1 cellular context compared by ENCODE assay signal in the genomic region with DNA sequence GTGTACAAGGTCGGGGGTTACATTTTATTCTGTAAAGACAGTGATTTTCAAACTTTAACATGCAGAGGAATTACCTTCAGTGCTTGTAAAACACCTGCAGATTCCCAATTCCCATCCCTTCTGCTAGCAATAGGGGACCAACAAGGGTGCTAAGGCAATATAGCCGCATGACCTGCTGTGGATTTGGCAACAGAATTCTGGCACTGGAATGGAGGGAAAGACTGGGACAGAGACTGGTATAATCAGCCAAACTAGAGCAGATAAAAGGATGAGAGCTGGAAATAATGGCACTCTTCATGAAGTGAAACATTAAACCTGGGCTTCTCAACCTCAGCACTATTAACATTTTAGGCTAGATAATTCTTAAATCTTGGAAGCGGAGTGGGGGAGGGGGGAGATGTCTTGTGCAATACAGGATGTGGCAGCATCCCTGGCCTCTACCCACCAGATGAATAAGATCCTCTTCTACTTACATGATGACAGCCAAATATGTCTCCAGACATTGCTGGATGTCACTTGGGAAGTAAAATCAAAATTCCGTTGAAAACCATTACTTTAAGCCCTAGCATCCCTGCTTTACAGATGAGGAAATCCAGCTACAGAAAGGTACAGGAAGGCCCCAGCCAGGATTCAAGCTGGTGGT.
TF ChIP-seq lines count a peak whose summit lies in the region.

No MANE protein-coding gene starts in this region.

TF ChIP-seq in HepG2, 621 proteins besides CTCF, POLR2A, EP300 and RAD21 (continues in another document):
- 0 out of 2 replicates have a peak, but pooled peaks have one; percentile 40 for TF ChIP-seq TP53 (CRISPR knock-in tag; conservative IDR thresholded peaks at IDR 0.05)
- TF ChIP-seq, protein P1, sequence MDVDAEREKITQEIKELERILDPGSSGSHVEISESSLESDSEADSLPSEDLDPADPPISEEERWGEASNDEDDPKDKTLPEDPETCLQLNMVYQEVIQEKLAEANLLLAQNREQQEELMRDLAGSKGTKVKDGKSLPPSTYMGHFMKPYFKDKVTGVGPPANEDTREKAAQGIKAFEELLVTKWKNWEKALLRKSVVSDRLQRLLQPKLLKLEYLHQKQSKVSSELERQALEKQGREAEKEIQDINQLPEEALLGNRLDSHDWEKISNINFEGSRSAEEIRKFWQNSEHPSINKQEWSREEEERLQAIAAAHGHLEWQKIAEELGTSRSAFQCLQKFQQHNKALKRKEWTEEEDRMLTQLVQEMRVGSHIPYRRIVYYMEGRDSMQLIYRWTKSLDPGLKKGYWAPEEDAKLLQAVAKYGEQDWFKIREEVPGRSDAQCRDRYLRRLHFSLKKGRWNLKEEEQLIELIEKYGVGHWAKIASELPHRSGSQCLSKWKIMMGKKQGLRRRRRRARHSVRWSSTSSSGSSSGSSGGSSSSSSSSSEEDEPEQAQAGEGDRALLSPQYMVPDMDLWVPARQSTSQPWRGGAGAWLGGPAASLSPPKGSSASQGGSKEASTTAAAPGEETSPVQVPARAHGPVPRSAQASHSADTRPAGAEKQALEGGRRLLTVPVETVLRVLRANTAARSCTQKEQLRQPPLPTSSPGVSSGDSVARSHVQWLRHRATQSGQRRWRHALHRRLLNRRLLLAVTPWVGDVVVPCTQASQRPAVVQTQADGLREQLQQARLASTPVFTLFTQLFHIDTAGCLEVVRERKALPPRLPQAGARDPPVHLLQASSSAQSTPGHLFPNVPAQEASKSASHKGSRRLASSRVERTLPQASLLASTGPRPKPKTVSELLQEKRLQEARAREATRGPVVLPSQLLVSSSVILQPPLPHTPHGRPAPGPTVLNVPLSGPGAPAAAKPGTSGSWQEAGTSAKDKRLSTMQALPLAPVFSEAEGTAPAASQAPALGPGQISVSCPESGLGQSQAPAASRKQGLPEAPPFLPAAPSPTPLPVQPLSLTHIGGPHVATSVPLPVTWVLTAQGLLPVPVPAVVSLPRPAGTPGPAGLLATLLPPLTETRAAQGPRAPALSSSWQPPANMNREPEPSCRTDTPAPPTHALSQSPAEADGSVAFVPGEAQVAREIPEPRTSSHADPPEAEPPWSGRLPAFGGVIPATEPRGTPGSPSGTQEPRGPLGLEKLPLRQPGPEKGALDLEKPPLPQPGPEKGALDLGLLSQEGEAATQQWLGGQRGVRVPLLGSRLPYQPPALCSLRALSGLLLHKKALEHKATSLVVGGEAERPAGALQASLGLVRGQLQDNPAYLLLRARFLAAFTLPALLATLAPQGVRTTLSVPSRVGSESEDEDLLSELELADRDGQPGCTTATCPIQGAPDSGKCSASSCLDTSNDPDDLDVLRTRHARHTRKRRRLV (CRISPR knock-in tag; IDR thresholded peaks at IDR 0.05) = no peak
- 0 out of 2 replicates have a peak, but pooled peaks have one; percentile 50 for TF ChIP-seq ARID2 (CRISPR knock-in tag; IDR thresholded peaks at IDR 0.05; ENCODE audit: borderline replicate concordance)
- TF ChIP-seq NR0B2 (CRISPR knock-in tag; IDR thresholded peaks at IDR 0.05) = no peak
- no peak for TF ChIP-seq MTF2 (CRISPR knock-in tag; IDR thresholded peaks at IDR 0.05; ENCODE audit: borderline replicate concordance)
- TF ChIP-seq GPBP1L1 (CRISPR knock-in tag; IDR thresholded peaks at IDR 0.05) = no peak
- TF ChIP-seq GABPB1 (CRISPR knock-in tag; IDR thresholded peaks at IDR 0.05) = peak; percentile 47; the same call in 1 of the 2 replicates
- no peak for TF ChIP-seq NR2F1 (CRISPR knock-in tag; IDR thresholded peaks at IDR 0.05)
- no peak for TF ChIP-seq ZNF609 (CRISPR knock-in tag; IDR thresholded peaks at IDR 0.05; ENCODE audit: borderline replicate concordance)
- no peak for TF ChIP-seq GATAD1 (CRISPR knock-in tag; IDR thresholded peaks at IDR 0.05)
- TF ChIP-seq ZNF337 (CRISPR knock-in tag; IDR thresholded peaks at IDR 0.05; ENCODE audit: borderline replicate concordance, low read depth) = no peak
- 0 out of 2 replicates have a peak, but pooled peaks have one; percentile 29 for TF ChIP-seq ATF7-NPFF (CRISPR knock-in tag; IDR thresholded peaks at IDR 0.05; ENCODE audit: low read depth)
- TF ChIP-seq DZIP1 (CRISPR knock-in tag; IDR thresholded peaks at IDR 0.05) = no peak
- no peak for TF ChIP-seq NFE2L2 (IDR thresholded peaks at IDR 0.05; ENCODE audit: low read length)
- TF ChIP-seq ZNF354B (CRISPR knock-in tag; IDR thresholded peaks at IDR 0.05) = no peak
- TF ChIP-seq, protein P2, sequence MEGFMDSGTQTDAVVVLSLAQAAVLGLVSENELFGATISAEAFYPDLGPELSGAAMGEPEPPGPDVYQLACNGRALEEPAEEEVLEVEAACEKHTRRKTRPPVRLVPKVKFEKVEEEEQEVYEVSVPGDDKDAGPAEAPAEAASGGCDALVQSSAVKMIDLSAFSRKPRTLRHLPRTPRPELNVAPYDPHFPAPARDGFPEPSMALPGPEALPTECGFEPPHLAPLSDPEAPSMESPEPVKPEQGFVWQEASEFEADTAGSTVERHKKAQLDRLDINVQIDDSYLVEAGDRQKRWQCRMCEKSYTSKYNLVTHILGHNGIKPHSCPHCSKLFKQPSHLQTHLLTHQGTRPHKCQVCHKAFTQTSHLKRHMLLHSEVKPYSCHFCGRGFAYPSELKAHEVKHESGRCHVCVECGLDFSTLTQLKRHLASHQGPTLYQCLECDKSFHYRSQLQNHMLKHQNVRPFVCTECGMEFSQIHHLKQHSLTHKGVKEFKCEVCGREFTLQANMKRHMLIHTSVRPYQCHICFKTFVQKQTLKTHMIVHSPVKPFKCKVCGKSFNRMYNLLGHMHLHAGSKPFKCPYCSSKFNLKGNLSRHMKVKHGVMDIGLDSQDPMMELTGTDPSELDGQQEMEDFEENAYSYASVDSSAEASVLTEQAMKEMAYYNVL (CRISPR knock-in tag; IDR thresholded peaks at IDR 0.05; ENCODE audit: borderline replicate concordance) = no peak
- TF ChIP-seq NR2C2 (CRISPR knock-in tag; IDR thresholded peaks at IDR 0.05; ENCODE audit: borderline replicate concordance) = 0 out of 2 replicates have a peak, but pooled peaks have one; percentile 14
- TF ChIP-seq ZNF329 (CRISPR knock-in tag; IDR thresholded peaks at IDR 0.05; ENCODE audit: low read depth) = no peak
- TF ChIP-seq EZH2 (conservative IDR thresholded peaks at IDR 0.05; ENCODE audit: low read depth, low read length) = no peak
- TF ChIP-seq DMAP1 (CRISPR knock-in tag; IDR thresholded peaks at IDR 0.05) = no peak
- no peak for TF ChIP-seq ZNF605 (CRISPR knock-in tag; IDR thresholded peaks at IDR 0.05)
- TF ChIP-seq, protein P3, sequence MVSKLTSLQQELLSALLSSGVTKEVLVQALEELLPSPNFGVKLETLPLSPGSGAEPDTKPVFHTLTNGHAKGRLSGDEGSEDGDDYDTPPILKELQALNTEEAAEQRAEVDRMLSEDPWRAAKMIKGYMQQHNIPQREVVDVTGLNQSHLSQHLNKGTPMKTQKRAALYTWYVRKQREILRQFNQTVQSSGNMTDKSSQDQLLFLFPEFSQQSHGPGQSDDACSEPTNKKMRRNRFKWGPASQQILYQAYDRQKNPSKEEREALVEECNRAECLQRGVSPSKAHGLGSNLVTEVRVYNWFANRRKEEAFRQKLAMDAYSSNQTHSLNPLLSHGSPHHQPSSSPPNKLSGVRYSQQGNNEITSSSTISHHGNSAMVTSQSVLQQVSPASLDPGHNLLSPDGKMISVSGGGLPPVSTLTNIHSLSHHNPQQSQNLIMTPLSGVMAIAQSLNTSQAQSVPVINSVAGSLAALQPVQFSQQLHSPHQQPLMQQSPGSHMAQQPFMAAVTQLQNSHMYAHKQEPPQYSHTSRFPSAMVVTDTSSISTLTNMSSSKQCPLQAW (CRISPR knock-in tag; IDR thresholded peaks at IDR 0.05) = no peak
- no peak for TF ChIP-seq IRF9 (CRISPR knock-in tag; IDR thresholded peaks at IDR 0.05; ENCODE audit: borderline replicate concordance)
- TF ChIP-seq SOX6 (IDR thresholded peaks at IDR 0.05) = no peak
- TF ChIP-seq SOX6 (CRISPR knock-in tag; IDR thresholded peaks at IDR 0.05) = no peak
- no peak for TF ChIP-seq NR1H2 (CRISPR knock-in tag; IDR thresholded peaks at IDR 0.05; ENCODE audit: borderline replicate concordance, low read depth)
- TF ChIP-seq ELF1 (CRISPR knock-in tag; IDR thresholded peaks at IDR 0.05) = no peak
- no peak for TF ChIP-seq RORA (CRISPR knock-in tag; IDR thresholded peaks at IDR 0.05)
- no peak for TF ChIP-seq TMF1 (CRISPR knock-in tag; IDR thresholded peaks at IDR 0.05; ENCODE audit: low read depth)
- TF ChIP-seq ZNF670 (CRISPR knock-in tag; IDR thresholded peaks at IDR 0.05; ENCODE audit: borderline replicate concordance) = no peak
- TF ChIP-seq SSRP1 (CRISPR knock-in tag; IDR thresholded peaks at IDR 0.05) = peak; percentile 39; the same call in 1 of the 2 replicates
- 0 out of 2 replicates have a peak, but pooled peaks have one; percentile 30 for TF ChIP-seq ZNF335 (CRISPR knock-in tag; IDR thresholded peaks at IDR 0.05)
- no peak for TF ChIP-seq ZFP41 (CRISPR knock-in tag; IDR thresholded peaks at IDR 0.05; ENCODE audit: borderline replicate concordance)
- TF ChIP-seq ARNT2 (CRISPR knock-in tag; IDR thresholded peaks at IDR 0.05; ENCODE audit: low read depth) = no peak
- peak; percentile 32; the same call in 1 of the 2 replicates for TF ChIP-seq ZNF317 (CRISPR knock-in tag; IDR thresholded peaks at IDR 0.05)
- no peak for TF ChIP-seq RXRB (CRISPR knock-in tag; IDR thresholded peaks at IDR 0.05; ENCODE audit: borderline replicate concordance)
- TF ChIP-seq HNF4G (IDR thresholded peaks at IDR 0.05; ENCODE audit: borderline replicate concordance, low read depth, low read length) = no peak
- TF ChIP-seq HNF4G (CRISPR knock-in tag; IDR thresholded peaks at IDR 0.05; ENCODE audit: borderline replicate concordance, low read depth) = no peak
- no peak for TF ChIP-seq ZNF225 (CRISPR knock-in tag; IDR thresholded peaks at IDR 0.05)
